ENCODE assay signal across 8 cellular contexts in genomic region chr19:40453943-40454342, GRCh38. TPM values are rescaled to one million over a fixed set of nuclear protein-coding genes. Genes with fewer than 3 reads are reported as not detected.
DNase-seq lines count a peak whose midpoint lies in the region; TF ChIP-seq lines count a peak whose summit lies in the region.
"Not testable (repeated sequence)": the region's sequence is repeated elsewhere in the genome, so short reads cannot be mapped to it uniquely, and the experiment has no call there.
"Had no signal": no experiment of that assay in that cellular context is flagged by ENCODE, and none has a peak within 500 bp of the region (broad histone marks: within the 10 kb centered on the region; RNA-seq: fewer than 3 reads in every experiment).

No MANE protein-coding gene starts in this region.

- CTCF ChIA-PET in RWPE1 (lab: Yijun Ruan, JAX): not testable (repeated sequence)
- CTCF ChIA-PET in activated naive CD4-positive, alpha-beta T cell treated with anti-CD3 and anti-CD28 coated beads, Interleukin-2, amount 10 ng/mL, durations not matched to agents 7 days and 5 days (lab: Charles Lee): interaction anchor here (1.5 to 5.1 kb wide), 2 partner anchors 11 to 67 kb away, joined by 4 to 23 read pairs; partner anchors contain the start of gene BLVRB

- POLR2A ChIA-PET in RWPE1 (lab: Yijun Ruan, JAX; ENCODE audit: low non-redundant PET): not testable (repeated sequence)

- in situ Hi-C loops in Caki2 (cut with HindIII; ENCODE audit: low pct_unique_long_range_greater_than_20kb, low sequenced_read_pairs): not testable (repeated sequence)

- not testable (repeated sequence) for H3K4me3 Mint-ChIP-seq in HFFc6; activated naive CD4-positive, alpha-beta T cell treated with anti-CD3 and anti-CD28 coated beads, Interleukin-2, amount 10 ng/mL, durations not matched to agents 7 days and 5 days

- DNase-seq in Caki2 (ENCODE audit: low read depth) (peak; percentile 37), HFFc6 (peak; percentile 28), kidney tubule cell (ENCODE audit: low spot score) (peak; percentile 69)
- not testable (repeated sequence) for DNase-seq in RWPE1 (ENCODE audit: low spot score); activated naive CD4-positive, alpha-beta T cell treated with anti-CD3 and anti-CD28 coated beads, Interleukin-2, amount 10 ng/mL, durations not matched to agents 7 days and 5 days; epithelial cell of prostate (ENCODE audit: low read depth, low spot score)

- H3K27ac Mint-ChIP-seq in HFFc6: not testable (repeated sequence)
- H3K27ac Mint-ChIP-seq in activated naive CD4-positive, alpha-beta T cell treated with anti-CD3 and anti-CD28 coated beads, Interleukin-2, amount 10 ng/mL, durations not matched to agents 7 days and 5 days: peak overlapping the region; percentile 19

- not testable (repeated sequence) for H3K27me3 Mint-ChIP-seq in HFFc6 (ENCODE audit: insufficient read depth); activated naive CD4-positive, alpha-beta T cell treated with anti-CD3 and anti-CD28 coated beads, Interleukin-2, amount 10 ng/mL, durations not matched to agents 7 days and 5 days

- not testable (repeated sequence) for H3K36me3 Mint-ChIP-seq in HFFc6 (ENCODE audit: low read depth); activated naive CD4-positive, alpha-beta T cell treated with anti-CD3 and anti-CD28 coated beads, Interleukin-2, amount 10 ng/mL, durations not matched to agents 7 days and 5 days

- peak overlapping the region; percentile 60 for H3K27ac ChIP-seq in 22Rv1
- peak overlapping the region; percentile 90 for H3K27ac ChIP-seq in RWPE1
- peak overlapping the region; percentile 73 for H3K27ac ChIP-seq in epithelial cell of prostate

- TF ChIP-seq CTCF in 22Rv1 (IDR thresholded peaks at IDR 0.05); HFFc6 (IDR thresholded peaks at IDR 0.05); RWPE1 (conservative IDR thresholded peaks at IDR 0.05; ENCODE audit: low read depth): not testable (repeated sequence)

- H3K9me3 Mint-ChIP-seq in HFFc6; activated naive CD4-positive, alpha-beta T cell treated with anti-CD3 and anti-CD28 coated beads, Interleukin-2, amount 10 ng/mL, durations not matched to agents 7 days and 5 days: not testable (repeated sequence)

- not testable (repeated sequence) for H3K4me1 Mint-ChIP-seq in HFFc6 (ENCODE audit: low read depth); activated naive CD4-positive, alpha-beta T cell treated with anti-CD3 and anti-CD28 coated beads, Interleukin-2, amount 10 ng/mL, durations not matched to agents 7 days and 5 days

RNA-seq across cellular contexts. Expression of gene SERTAD3, which starts 9.8 kb away (rescaled TPM):
- 68.2 and 68.5 TPM in 2 replicates for total RNA-seq in Caki2 (2014; rRNA removed; shearing (Covaris generic); ENCODE audit: low replicate concordance)
- 10 to 100 TPM; 35.9 to 47.0 (median 41.2) TPM for total RNA-seq in HFFc6 (2021; fragmentation: NEBNext Ultra II Directional; extraction: Animal tissue kit (Norgen Biotek cat#: 25700))

RNA-seq across cellular contexts. Expression of gene BLVRB, which starts 11.6 kb away (rescaled TPM):
- 649 and 783 TPM in 2 replicates for total RNA-seq in Caki2 (2014; rRNA removed; shearing (Covaris generic); ENCODE audit: low replicate concordance)
- 10 to 100 TPM; 35.3 to 55.7 (median 52.5) TPM for total RNA-seq in HFFc6 (2021; fragmentation: NEBNext Ultra II Directional; extraction: Animal tissue kit (Norgen Biotek cat#: 25700))

RNA-seq across cellular contexts. Expression of gene SPTBN4, which starts 12.9 kb away (rescaled TPM):
- total RNA-seq in Caki2 (2014; rRNA removed; shearing (Covaris generic); ENCODE audit: low replicate concordance): 4.2 and 6.3 TPM in 2 replicates
- under 1 TPM; 0.17 to 0.96 (median 0.54) TPM for total RNA-seq in HFFc6 (2021; fragmentation: NEBNext Ultra II Directional; extraction: Animal tissue kit (Norgen Biotek cat#: 25700))
- total RNA-seq: CD4-positive, CD25-positive, alpha-beta regulatory T cell had no signal

RNA-seq across cellular contexts. Expression of gene SERTAD1, which starts 28.2 kb away (rescaled TPM):
- 31.7 and 35.5 TPM in 2 replicates for total RNA-seq in Caki2 (2014; rRNA removed; shearing (Covaris generic); ENCODE audit: low replicate concordance)
- total RNA-seq in HFFc6 (2021; fragmentation: NEBNext Ultra II Directional; extraction: Animal tissue kit (Norgen Biotek cat#: 25700)): 10 to 100 TPM; 18.5 to 25.4 (median 21.2) TPM

RNA-seq across cellular contexts. Expression of gene PRX, which starts 40.8 kb away (rescaled TPM):
- total RNA-seq in Caki2 (2014; rRNA removed; shearing (Covaris generic); ENCODE audit: low replicate concordance): 4.4 and 5.3 TPM in 2 replicates
- 1 to 10 TPM in 2 of 6 experiments, under 1 TPM in 4; 0.86 to 1.5 (median 0.94) TPM for total RNA-seq in HFFc6 (2021; fragmentation: NEBNext Ultra II Directional; extraction: Animal tissue kit (Norgen Biotek cat#: 25700))

Comparison
In these comparisons a context has a peak if more than half of its experiments do, and no peak if none do; other contexts are left out.
1. RNA of gene BLVRB, which starts 11.6 kb away (total RNA-seq): 649 to 783 TPM in Caki2; 35.3 to 55.7 TPM in HFFc6; every median in the first group is over 10 times any median in the second.
2. Peak in every context shown above with its lines, with median percentiles within 50 percentile points of each other: H3K27ac ChIP-seq.